ENCODE assay signal across 8 cellular contexts in genomic region chr19:38374332-38375097, GRCh38. TPM values are rescaled to one million over a fixed set of nuclear protein-coding genes. Genes with fewer than 3 reads are reported as not detected.
A peak's percentile ranks its signal among the peaks of the same experiment; 100 is the strongest.
DNase-seq lines count a peak whose midpoint lies in the region; ATAC-seq and TF ChIP-seq lines count a peak whose summit lies in the region.

Gene PSMD8 (plus strand): TSS chr19:38374571. CDS start chr19:38374602, 31 bp downstream.

- peaks cover 44% of the 10 kb centered on the region for H3K4me1 ChIP-seq in left ventricle myocardium inferior

- H3K4me1 Mint-ChIP-seq in T-helper 17 cell (peaks cover 17% of the 10 kb centered on the region), progenitor cell of endocrine pancreas (ENCODE audit: low read depth) (peaks cover 13% of the 10 kb centered on the region)

- TF ChIP-seq CTCF in left ventricle myocardium inferior (IDR thresholded peaks at IDR 0.05; ENCODE audit: borderline replicate concordance) (peak; percentile 36), progenitor cell of endocrine pancreas (IDR thresholded peaks at IDR 0.05; ENCODE audit: unreplicated experiment) (peak; percentile 42)

- ATAC-seq in HG02885 (IDR thresholded peaks at IDR 0.05; ENCODE audit: poor library complexity, unreplicated experiment) (peak; percentile 98), T-helper 17 cell (peak; percentile 97)

- peak within 1 kb of the TSS; percentile 100 for H3K27ac Mint-ChIP-seq in T-helper 17 cell
- H3K27ac Mint-ChIP-seq in progenitor cell of endocrine pancreas, result peak within 1 kb of the TSS; percentile 98

- H3K4me3 Mint-ChIP-seq in T-helper 17 cell, result peak within 1 kb of the TSS; percentile 98
- H3K4me3 Mint-ChIP-seq in progenitor cell of endocrine pancreas (ENCODE audit: low read depth), result peak within 1 kb of the TSS; percentile 98

- peak within 1 kb of the TSS; percentile 86 for H3K4me3 ChIP-seq in left ventricle myocardium inferior

- H3K9me3 ChIP-seq in T-helper 17 cell (ENCODE audit: control insufficient read depth, low read length, poor library complexity, severe bottlenecking), result no peaks in the 10 kb centered on the region
- no peaks in the 10 kb centered on the region for H3K9me3 ChIP-seq in left ventricle myocardium inferior (replicated peaks)

- peaks cover 31% of the 10 kb centered on the region for H3K36me3 ChIP-seq in left ventricle myocardium inferior

- H3K36me3 Mint-ChIP-seq in T-helper 17 cell (ENCODE audit: low read depth) (peaks cover 10% of the 10 kb centered on the region), progenitor cell of endocrine pancreas (ENCODE audit: insufficient read depth) (peaks cover 3% of the 10 kb centered on the region)

- intact Hi-C loops in left ventricle myocardium inferior (cut with micrococcal nuclease), result no loop called here

- H3K27me3 Mint-ChIP-seq in T-helper 17 cell, result peaks cover 13% of the 10 kb centered on the region
- peaks cover 19% of the 10 kb centered on the region for H3K27me3 Mint-ChIP-seq in progenitor cell of endocrine pancreas

- H3K27me3 ChIP-seq in left ventricle myocardium inferior (ENCODE audit: low read depth), result no peaks in the 10 kb centered on the region

- peak; percentile 99 for DNase-seq in NCI-H1694 treated with DMSO at 0.1 percent for 48 hours (lab: John Stamatoyannopoulos, UW)
- DNase-seq in T-helper 17 cell, result peak; percentile 96 to 97 (median 96)
- DNase-seq in amygdala (lab: John Stamatoyannopoulos, UW), result peak; percentile 56 to 100 (median 99)
- peak; percentile 99 for DNase-seq in left ventricle myocardium inferior
- peak; percentile 94 for DNase-seq in progenitor cell of endocrine pancreas (ENCODE audit: low spot score, unreplicated experiment)
- peak; percentile 99 for DNase-seq in ureter (ENCODE audit: low spot score)

- H3K27ac ChIP-seq in left ventricle myocardium inferior (replicated peaks), result peak within 1 kb of the TSS; percentile 93

- TF ChIP-seq POLR2A in GM15510 (IDR thresholded peaks at IDR 0.05; ENCODE audit: borderline replicate concordance, extremely low read depth, insufficient read length), result peak; percentile 98

- H3K9me3 Mint-ChIP-seq in progenitor cell of endocrine pancreas (ENCODE audit: low read depth), result no peaks in the 10 kb centered on the region

RNA-seq across cellular contexts. Expression of gene PSMD8, which starts in this region (rescaled TPM):
- total RNA-seq in T-helper 17 cell (10 to 100 TPM; 75.9 to 84.7 TPM), left ventricle myocardium inferior (349 TPM), progenitor cell of endocrine pancreas (122 and 128 TPM in 2 replicates), ureter (139 TPM)

Comparison
In these comparisons a context has a peak if more than half of its experiments do, and no peak if none do; other contexts are left out.
1. Peak in every context shown above with its lines: DNase-seq, ATAC-seq, H3K4me3 ChIP-seq and H3K27ac ChIP-seq.